ENCODE assay signal across 16 cellular contexts in genomic region chr12:71594214-71594948, GRCh38.
A peak's percentile ranks its signal among the peaks of the same experiment; 100 is the strongest.
DNase-seq lines count a peak whose midpoint lies in the region; ATAC-seq and TF ChIP-seq lines count a peak whose summit lies in the region.
"Had no signal": no experiment of that assay in that cellular context is flagged by ENCODE, and none has a peak within 500 bp of the region (broad histone marks: within the 10 kb centered on the region; RNA-seq: fewer than 3 reads in every experiment).

No MANE protein-coding gene starts in this region.

- no peak overlapping the region for H2BK15ac ChIP-seq in IMR-90 (ENCODE audit: low read depth, low read length)

- H3K4ac ChIP-seq in IMR-90 (ENCODE audit: low read depth, low read length): no peak overlapping the region

- POLR2A ChIA-PET in IMR-90 (lab: Charles Lee; ENCODE audit: unreplicated experiment): no interaction called here
- POLR2A ChIA-PET in naive thymus-derived CD4-positive, alpha-beta T cell (lab: Charles Lee): no interaction called here

- H3K4me3 ChIP-seq in BE2C (ENCODE audit: low read depth, low read length): no peak overlapping the region
- H3K4me3 ChIP-seq in IMR-90 (ENCODE audit: insufficient read depth, low read depth, low read length): no peak overlapping the region
- no peak overlapping the region for H3K4me3 ChIP-seq in hepatocyte
- H3K4me3 ChIP-seq in naive thymus-derived CD4-positive, alpha-beta T cell (ENCODE audit: low read length): no peak overlapping the region
- H3K4me3 ChIP-seq: ovary, SJSA1 had no signal

- peaks cover 0 to under 1% (median 0%) of the 10 kb centered on the region in 7 donors for H3K4me1 Mint-ChIP-seq in naive thymus-derived CD4-positive, alpha-beta T cell

- TF ChIP-seq CTCF in BE2C (IDR thresholded peaks at IDR 0.05; ENCODE audit: low read depth, low read length): no peak
- TF ChIP-seq CTCF in IMR-90 (conservative IDR thresholded peaks at IDR 0.05; ENCODE audit: low read depth, low read length): no peak
- no peak for TF ChIP-seq CTCF in hepatocyte (IDR thresholded peaks at IDR 0.05; ENCODE audit: poor library complexity)

- no peak overlapping the region for H3K56ac ChIP-seq in IMR-90 (ENCODE audit: extremely low read depth, insufficient read depth, low read length)

- H2BK5ac ChIP-seq in IMR-90 (ENCODE audit: low read depth, low read length, poor library complexity, severe bottlenecking): no peak overlapping the region

- H3K4me2 ChIP-seq in IMR-90 (ENCODE audit: low read depth, low read length): no peak overlapping the region
- no peak overlapping the region for H3K4me2 ChIP-seq in hepatocyte

- no peaks in the 10 kb centered on the region for H3K36me3 ChIP-seq in BE2C
- no peaks in the 10 kb centered on the region for H3K36me3 ChIP-seq in IMR-90 (ENCODE audit: control insufficient read depth, insufficient read depth, low read length)
- H3K36me3 ChIP-seq in hepatocyte (replicated peaks; ENCODE audit: insufficient read depth, low read depth): no peaks in the 10 kb centered on the region
- H3K36me3 ChIP-seq in naive thymus-derived CD4-positive, alpha-beta T cell (ENCODE audit: control insufficient read depth in 2 of 3, insufficient read depth in 3 of 3, low read length in 3 of 3): no peaks in the 10 kb centered on the region
- H3K36me3 ChIP-seq: ovary, SJSA1 had no signal

- no peak for TF ChIP-seq RAD21 in IMR-90 (IDR thresholded peaks at IDR 0.05; ENCODE audit: low read length)

- no peaks in the 10 kb centered on the region for H3K79me2 ChIP-seq in hepatocyte

- H2AK9ac ChIP-seq in IMR-90 (replicated peaks; ENCODE audit: low read depth, low read length, poor library complexity): no peak overlapping the region

- H3K27me3 ChIP-seq in BE2C (no peaks in the 10 kb centered on the region), IMR-90 (ENCODE audit: control insufficient read depth, insufficient read depth, low read length) (peaks cover 2% of the 10 kb centered on the region), hepatocyte (no peaks in the 10 kb centered on the region)
- H3K27me3 ChIP-seq in naive thymus-derived CD4-positive, alpha-beta T cell (ENCODE audit: control insufficient read depth in 2 of 2, insufficient read depth in 2 of 2, low read length in 2 of 2): no peaks in the 10 kb centered on the region
- H3K27me3 ChIP-seq: ovary had no signal

- no peak overlapping the region for H2BK20ac ChIP-seq in IMR-90 (ENCODE audit: low read depth, low read length)

- BruUV-seq in IMR-90 (replicated peaks; lab: Mats Ljungman, UMichigan): no TSS peak

- H3K36me3 Mint-ChIP-seq in naive thymus-derived CD4-positive, alpha-beta T cell: no peaks in the 10 kb centered on the region

- in situ Hi-C loops in IMR-90 (cut with MboI; ENCODE audit: low sequenced_read_pairs): no loop called here
- in situ Hi-C loops in SK-MEL-5 (cut with HindIII; ENCODE audit: low pct_unique_long_range_greater_than_20kb, low sequenced_read_pairs): no loop called here

- no peaks in the 10 kb centered on the region for H3K79me1 ChIP-seq in IMR-90 (ENCODE audit: low read depth in 1 of 2, low read length in 2 of 2)

- no peak overlapping the region for H3K27ac ChIP-seq in IMR-90 (ENCODE audit: insufficient read depth, low read length)
- no peak overlapping the region for H3K27ac ChIP-seq in hepatocyte
- no peak overlapping the region for H3K27ac ChIP-seq in naive thymus-derived CD4-positive, alpha-beta T cell (ENCODE audit: low read depth, low read length)
- H3K27ac ChIP-seq: ovary, SJSA1 had no signal

- H3K9me2 ChIP-seq in hepatocyte (replicated peaks; ENCODE audit: insufficient read depth): no peaks in the 10 kb centered on the region

- H3K4me1 ChIP-seq in BE2C: peaks cover 9% of the 10 kb centered on the region
- no peaks in the 10 kb centered on the region for H3K4me1 ChIP-seq in IMR-90 (ENCODE audit: control insufficient read depth, insufficient read depth, low read length)
- no peaks in the 10 kb centered on the region for H3K4me1 ChIP-seq in hepatocyte (ENCODE audit: insufficient read depth)
- no peaks in the 10 kb centered on the region for H3K4me1 ChIP-seq in naive thymus-derived CD4-positive, alpha-beta T cell (ENCODE audit: control insufficient read depth in 2 of 2, insufficient read depth in 2 of 2, low read length in 2 of 2)
- H3K4me1 ChIP-seq: SJSA1 had no signal

- peaks cover 35 to 44% (median 38%) of the 10 kb centered on the region in 5 donors for H3K27me3 Mint-ChIP-seq in naive thymus-derived CD4-positive, alpha-beta T cell

- H3K4me3 Mint-ChIP-seq in naive thymus-derived CD4-positive, alpha-beta T cell: no peak overlapping the region
- H3K4me3 Mint-ChIP-seq: activated T-cell treated with anti-CD3 and anti-CD28 coated beads, Interleukin-2, amount 50 U/mL, for 4 hours; effector memory CD8-positive, alpha-beta T cell had no signal

- H2AK5ac ChIP-seq in IMR-90 (ENCODE audit: low read depth, low read length): no peak overlapping the region

- CTCF ChIA-PET in IMR-90 (lab: Yijun Ruan, JAX): no interaction called here
- CTCF ChIA-PET in naive thymus-derived CD4-positive, alpha-beta T cell (lab: Charles Lee): interaction anchor here (0.7 kb wide), 1 partner anchor 1715 kb away, joined by 3 read pairs; no protein-coding TSS in a partner anchor

- WGBS in IMR-90 (ENCODE audit: extremely low coverage in 2 of 2, insufficient read length in 1 of 2), 2 experiments: no CpG with 5 or more reads among the region's 5 CpGs
- 61% methylated on average over 5 of the region's 5 CpGs for WGBS in hepatocyte (ENCODE audit: low lambda C conversion rate, missing lambda C conversion rate)

- DNase-seq in BE2C (peak; percentile 49), IMR-90 (no peak), SK-MEL-5 (ENCODE audit: low read depth, low spot score) (peak; percentile 48), hepatocyte (ENCODE audit: low spot score) (peak; percentile 26), NCI-H187 (lab: John Stamatoyannopoulos, UW) (no peak), ureter (ENCODE audit: low spot score) (no peak), CD1c-positive myeloid dendritic cell (ENCODE audit: extremely low spot score) (no peak)
- DNase-seq in naive thymus-derived CD4-positive, alpha-beta T cell: no peak
- DNase-seq: activated CD4-positive, CD25-positive, alpha-beta regulatory T cell; activated T-cell treated with anti-CD3 and anti-CD28 coated beads, Interleukin-2, amount 50 U/mL, for 4 hours; C1 segment of cervical spinal cord; effector memory CD8-positive, alpha-beta T cell; stimulated activated CD4-positive, alpha-beta T cell treated with anti-CD3 and anti-CD28 coated beads, Interleukin-1b, Interleukin-23, amount 100 ng/mL, for 48 hours; stimulated activated naive CD4-positive, alpha-beta T cell had no signal

- H2AFZ ChIP-seq in IMR-90 (replicated peaks; ENCODE audit: low read length, poor library complexity) (peak overlapping the region; percentile 60), hepatocyte (no peak overlapping the region)

- no peaks in the 10 kb centered on the region for H3K9me1 ChIP-seq in IMR-90 (ENCODE audit: insufficient read depth, low read length)

- no peak overlapping the region for H3K23ac ChIP-seq in IMR-90 (ENCODE audit: low read depth, low read length)

- H3K14ac ChIP-seq in IMR-90 (replicated peaks; ENCODE audit: low read depth, low read length): 0 out of 2 replicates have a peak overlapping the region, but pooled peaks have one; percentile 41

- no peak overlapping the region for H2BK120ac ChIP-seq in IMR-90 (ENCODE audit: low read depth, low read length)

- no peak for TF ChIP-seq POLR2A in IMR-90 (IDR thresholded peaks at IDR 0.05; ENCODE audit: low read depth, low read length)

- no peaks in the 10 kb centered on the region for H3K9me3 ChIP-seq in BE2C
- no peaks in the 10 kb centered on the region for H3K9me3 ChIP-seq in IMR-90 (ENCODE audit: control insufficient read depth, insufficient read depth, low read length)
- no peaks in the 10 kb centered on the region for H3K9me3 ChIP-seq in hepatocyte (ENCODE audit: low read depth)
- H3K9me3 ChIP-seq in naive thymus-derived CD4-positive, alpha-beta T cell (ENCODE audit: control insufficient read depth in 2 of 3, low read length in 3 of 3): no peaks in the 10 kb centered on the region
- H3K9me3 ChIP-seq: ovary, SJSA1 had no signal

- H4K20me1 ChIP-seq in IMR-90 (ENCODE audit: insufficient read depth, low read length): no peaks in the 10 kb centered on the region
- no peaks in the 10 kb centered on the region for H4K20me1 ChIP-seq in hepatocyte (ENCODE audit: insufficient read depth, poor library complexity, severe bottlenecking)

- no peak overlapping the region for H4K8ac ChIP-seq in IMR-90 (ENCODE audit: low read depth in 2 of 2, low read length in 2 of 2)

- H3K18ac ChIP-seq in IMR-90 (ENCODE audit: low read depth, low read length): no peak overlapping the region

- H4K91ac ChIP-seq in IMR-90 (ENCODE audit: insufficient read depth, low read depth, low read length): no peak overlapping the region

- ATAC-seq in IMR-90 (ENCODE audit: low read depth): peak; percentile 29; the same call in 1 of the 2 replicates
- ATAC-seq in naive thymus-derived CD4-positive, alpha-beta T cell: no peak
- ATAC-seq: activated T-cell treated with anti-CD3 and anti-CD28 coated beads, Interleukin-2, amount 50 U/mL, for 4 hours; effector memory CD8-positive, alpha-beta T cell had no signal

- intact Hi-C loops in IMR-90 (cut with micrococcal nuclease): no loop called here
- intact Hi-C loops in naive thymus-derived CD4-positive, alpha-beta T cell (cut with micrococcal nuclease): no loop called here

- H3K9ac ChIP-seq in IMR-90 (ENCODE audit: low read depth, low read length): no peak overlapping the region

- dilution Hi-C loops in IMR-90 (cut with HindIII; ENCODE audit: low sequenced_read_pairs, unreplicated experiment): no loop called here

- peaks cover 0 to under 1% (median 0%) of the 10 kb centered on the region in 11 donors for H3K9me3 Mint-ChIP-seq in naive thymus-derived CD4-positive, alpha-beta T cell
- H3K9me3 Mint-ChIP-seq: activated T-cell treated with anti-CD3 and anti-CD28 coated beads, Interleukin-2, amount 50 U/mL, for 4 hours; effector memory CD8-positive, alpha-beta T cell had no signal

- no peak overlapping the region for H4K5ac ChIP-seq in IMR-90 (ENCODE audit: low read depth, low read length)

- no peak overlapping the region for H3K27ac Mint-ChIP-seq in naive thymus-derived CD4-positive, alpha-beta T cell
- H3K27ac Mint-ChIP-seq: effector memory CD8-positive, alpha-beta T cell had no signal

TF ChIP-seq in IMR-90, 13 proteins besides CTCF, POLR2A, EP300 and RAD21 (continues in another document):
- TF ChIP-seq, protein P1, sequence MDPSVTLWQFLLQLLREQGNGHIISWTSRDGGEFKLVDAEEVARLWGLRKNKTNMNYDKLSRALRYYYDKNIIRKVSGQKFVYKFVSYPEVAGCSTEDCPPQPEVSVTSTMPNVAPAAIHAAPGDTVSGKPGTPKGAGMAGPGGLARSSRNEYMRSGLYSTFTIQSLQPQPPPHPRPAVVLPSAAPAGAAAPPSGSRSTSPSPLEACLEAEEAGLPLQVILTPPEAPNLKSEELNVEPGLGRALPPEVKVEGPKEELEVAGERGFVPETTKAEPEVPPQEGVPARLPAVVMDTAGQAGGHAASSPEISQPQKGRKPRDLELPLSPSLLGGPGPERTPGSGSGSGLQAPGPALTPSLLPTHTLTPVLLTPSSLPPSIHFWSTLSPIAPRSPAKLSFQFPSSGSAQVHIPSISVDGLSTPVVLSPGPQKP (IDR thresholded peaks at IDR 0.05; ENCODE audit: borderline replicate concordance, low read depth, low read length): no peak
- TF ChIP-seq CHD1 (IDR thresholded peaks at IDR 0.05; ENCODE audit: low read depth, low read length) (no peak), CEBPB (IDR thresholded peaks at IDR 0.05; ENCODE audit: low read depth, low read length) (no peak)

Comparison
In these comparisons a context has a peak if more than half of its experiments do, and no peak if none do; other contexts are left out.
1. DNase-seq: peak in BE2C (single experiment), SK-MEL-5 (single experiment) and hepatocyte (single experiment); none in IMR-90 (single experiment), naive thymus-derived CD4-positive, alpha-beta T cell (0 of 9), NCI-H187 (0 of 2), ureter (single experiment) and CD1c-positive myeloid dendritic cell (single experiment).